26 cellular contexts compared by ENCODE assay signal in genomic region chr5:117203584-117203983, GRCh38.
"Had no signal": no experiment of that assay in that cellular context is flagged by ENCODE, and none has a peak within 500 bp of the region (broad histone marks: within the 10 kb centered on the region; RNA-seq: fewer than 3 reads in every experiment).

No MANE protein-coding gene starts in this region.

- H3K27ac Mint-ChIP-seq: naive thymus-derived CD4-positive, alpha-beta T cell; natural killer cell; nephron progenitor cell; progenitor cell of endocrine pancreas; stimulated activated effector memory CD8-positive, alpha-beta T cell treated with anti-CD3 and anti-CD28 coated beads, Interleukin-12 subunit alpha, Interleukin-12 subunit beta, amount 100 ng/mL, for 72 hours; stimulated activated naive B cell treated with anti-CD40 and anti-IgM and Interleukin-4, amounts not matched to agents 10 μg/mL and 1 μg/mL and 100 μg/mL, for 72 hours; stimulated activated naive CD8-positive, alpha-beta T cell treated with anti-CD3 and anti-CD28 coated beads, Interleukin-15, Interleukin-2, amounts not matched to agents 100 ng/mL and 50 ng/mL, for 24 hours; type B pancreatic cell had no signal

- H3K4me1 ChIP-seq: parathyroid adenoma, psoas muscle, tibial artery, upper lobe of right lung, uterus had no signal

- H3K9me3 Mint-ChIP-seq: nephron progenitor cell; neural crest cell; stimulated activated naive B cell treated with anti-CD40 and anti-IgM and Interleukin-4, amounts not matched to agents 10 μg/mL and 1 μg/mL and 100 μg/mL, for 72 hours; type B pancreatic cell had no signal

- H3K27me3 ChIP-seq: neutrophil, ovary, stomach, tibial artery, transverse colon, upper lobe of right lung, uterus had no signal

- H3K36me3 Mint-ChIP-seq: naive thymus-derived CD4-positive, alpha-beta T cell; stimulated activated effector memory CD8-positive, alpha-beta T cell treated with anti-CD3 and anti-CD28 coated beads, Interleukin-12 subunit alpha, Interleukin-12 subunit beta, amount 100 ng/mL, for 72 hours; stimulated activated naive B cell treated with anti-CD40 and anti-IgM and Interleukin-4, amounts not matched to agents 10 μg/mL and 1 μg/mL and 100 μg/mL, for 72 hours; type B pancreatic cell had no signal

- H3K79me2 ChIP-seq: parathyroid adenoma had no signal

- H3K27me3 Mint-ChIP-seq: naive thymus-derived CD4-positive, alpha-beta T cell; progenitor cell of endocrine pancreas; stimulated activated naive B cell treated with anti-CD40 and anti-IgM and Interleukin-4, amounts not matched to agents 10 μg/mL and 1 μg/mL and 100 μg/mL, for 72 hours; stimulated activated naive CD8-positive, alpha-beta T cell treated with anti-CD3 and anti-CD28 coated beads, Interleukin-15, Interleukin-2, amounts not matched to agents 100 ng/mL and 50 ng/mL, for 24 hours; type B pancreatic cell had no signal

- H3K36me3 ChIP-seq: neutrophil, ovary, stomach, tibial artery, transverse colon, upper lobe of right lung, uterus had no signal

- H3K4me3 ChIP-seq: ovary, psoas muscle, skin epidermis, stomach, tibial artery, transverse colon, upper lobe of right lung, uterus had no signal

- H3K9ac ChIP-seq: parathyroid adenoma had no signal

- H3K9me3 ChIP-seq: neutrophil, ovary, psoas muscle, stomach, tibial artery, transverse colon, upper lobe of right lung, uterus had no signal

- H3K4me1 Mint-ChIP-seq: naive thymus-derived CD4-positive, alpha-beta T cell; natural killer cell; stimulated activated effector memory CD8-positive, alpha-beta T cell treated with anti-CD3 and anti-CD28 coated beads, Interleukin-12 subunit alpha, Interleukin-12 subunit beta, amount 100 ng/mL, for 72 hours; stimulated activated naive B cell treated with anti-CD40 and anti-IgM and Interleukin-4, amounts not matched to agents 10 μg/mL and 1 μg/mL and 100 μg/mL, for 72 hours had no signal

- H2AFZ ChIP-seq: parathyroid adenoma had no signal

- H3K4me3 Mint-ChIP-seq: naive thymus-derived CD4-positive, alpha-beta T cell; natural killer cell; nephron progenitor cell; neural crest cell; stimulated activated effector memory CD8-positive, alpha-beta T cell treated with anti-CD3 and anti-CD28 coated beads, Interleukin-12 subunit alpha, Interleukin-12 subunit beta, amount 100 ng/mL, for 72 hours; stimulated activated naive B cell treated with anti-CD40 and anti-IgM and Interleukin-4, amounts not matched to agents 10 μg/mL and 1 μg/mL and 100 μg/mL, for 72 hours; stimulated activated naive CD8-positive, alpha-beta T cell treated with anti-CD3 and anti-CD28 coated beads, Interleukin-15, Interleukin-2, amounts not matched to agents 100 ng/mL and 50 ng/mL, for 24 hours; type B pancreatic cell had no signal

- H3K27ac ChIP-seq: neutrophil, ovary, parathyroid adenoma, psoas muscle, skin epidermis, stomach, tibial artery, transverse colon, upper lobe of right lung, uterus had no signal

- DNase-seq: naive thymus-derived CD4-positive, alpha-beta T cell; natural killer cell; nephron progenitor cell; ovary; psoas muscle; right cardiac atrium; stimulated activated CD4-positive, alpha-beta T cell treated with anti-CD3 and anti-CD28 coated beads, Interleukin-15, amount 100 ng/mL, for 24 hours; stimulated activated CD4-positive, alpha-beta T cell treated with anti-CD3 and anti-CD28 coated beads, Interleukin-2, amount 100 ng/mL, for 24 hours; stimulated activated CD4-positive, alpha-beta T cell treated with anti-CD3 and anti-CD28 coated beads, Interleukin-2, amount 100 ng/mL, for 48 hours; stimulated activated CD4-positive, alpha-beta T cell treated with anti-CD3 and anti-CD28 coated beads, Interleukin-4, amount 100 ng/mL, for 24 hours; stimulated activated naive B cell treated with anti-CD40 and anti-IgM and Interleukin-4, amounts not matched to agents 10 μg/mL and 1 μg/mL and 100 μg/mL, for 72 hours; stimulated activated naive CD4-positive, alpha-beta T cell treated with Interleukin-2 at 50 U/mL for 16 hours; stomach; tibial artery; transverse colon; upper lobe of right lung; uterus had no signal

- ATAC-seq: naive thymus-derived CD4-positive, alpha-beta T cell; natural killer cell; psoas muscle; right cardiac atrium; sciatic nerve; stimulated activated effector memory CD8-positive, alpha-beta T cell treated with anti-CD3 and anti-CD28 coated beads, Interleukin-12 subunit alpha, Interleukin-12 subunit beta, amount 100 ng/mL, for 72 hours; stimulated activated naive B cell treated with anti-CD40 and anti-IgM and Interleukin-4, amounts not matched to agents 10 μg/mL and 1 μg/mL and 100 μg/mL, for 72 hours; upper lobe of right lung had no signal
